ENCODE assay signal across 16 cellular contexts in the genomic region with DNA sequence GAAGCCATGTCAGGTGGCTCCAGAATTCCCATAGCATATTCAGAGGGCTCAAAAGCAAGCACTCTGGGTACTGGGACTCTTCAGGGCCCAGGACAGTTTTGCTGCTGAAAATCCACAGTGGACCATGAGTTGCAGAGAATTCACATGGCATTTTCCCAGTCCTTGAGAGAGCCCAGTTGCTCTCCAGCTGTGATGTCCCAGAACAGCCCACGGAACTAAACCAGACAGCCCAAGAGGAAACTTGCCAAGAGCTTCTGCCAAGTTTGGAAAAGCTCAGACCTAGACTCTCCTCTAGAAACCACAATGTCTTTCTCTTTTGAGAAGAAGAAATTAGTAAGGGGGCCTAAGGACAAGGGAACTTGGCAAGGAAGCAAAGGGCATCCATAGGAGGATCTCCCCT.
A peak's percentile ranks its signal among the peaks of the same experiment; 100 is the strongest.
DNase-seq lines count a peak whose midpoint lies in the region; ATAC-seq, FAIRE-seq and TF ChIP-seq lines count a peak whose summit lies in the region.
"Had no signal": no experiment of that assay in that cellular context is flagged by ENCODE, and none has a peak within 500 bp of the region (broad histone marks: within the 10 kb centered on the region; RNA-seq: fewer than 3 reads in every experiment).

No MANE protein-coding gene starts in this region.

- H3K36me3 Mint-ChIP-seq in activated CD8-positive, alpha-beta T cell treated with anti-CD3 and anti-CD28 coated beads for 36 hours (ENCODE audit: low read depth), result no peaks in the 10 kb centered on the region
- H3K36me3 Mint-ChIP-seq: naive B cell had no signal

- no peaks in the 10 kb centered on the region for H3K4me1 Mint-ChIP-seq in activated CD8-positive, alpha-beta T cell treated with anti-CD3 and anti-CD28 coated beads for 36 hours (ENCODE audit: low read depth)
- H3K4me1 Mint-ChIP-seq: naive B cell had no signal

- H3K27ac Mint-ChIP-seq in activated CD8-positive, alpha-beta T cell treated with anti-CD3 and anti-CD28 coated beads for 36 hours, result no peak overlapping the region
- H3K27ac Mint-ChIP-seq: endodermal cell, naive B cell had no signal

- no peak for FAIRE-seq in kidney (lab: Jason Lieb, UNC)
- FAIRE-seq: bronchial epithelial cell, G401.6, RCC 7860 had no signal

- H3K4me3 ChIP-seq in kidney (ENCODE audit: low read length in 2 of 2) (no peak overlapping the region), skeletal muscle cell (ENCODE audit: low read depth, low read length) (no peak overlapping the region)

- POLR2A ChIA-PET in activated CD8-positive, alpha-beta T cell treated with anti-CD3 and anti-CD28 coated beads for 36 hours (lab: Charles Lee), result interaction anchor here (0.8 kb wide), 1 partner anchor 39 kb away, joined by 3 read pairs; no protein-coding TSS in a partner anchor

- H3K9ac ChIP-seq in kidney (ENCODE audit: low read length in 2 of 2), result no peak overlapping the region

- no peak overlapping the region for H3K27ac ChIP-seq in kidney (ENCODE audit: low read depth in 2 of 2, low read length in 2 of 2)

- no peaks in the 10 kb centered on the region for H3K9me3 ChIP-seq in kidney (ENCODE audit: control insufficient read depth in 1 of 2, low read length in 2 of 2)

- no peak for TF ChIP-seq CTCF in kidney (IDR thresholded peaks at IDR 0.05; ENCODE audit: borderline replicate concordance, extremely low read depth, insufficient read depth)
- TF ChIP-seq CTCF in activated CD8-positive, alpha-beta T cell treated with anti-CD3 and anti-CD28 coated beads for 36 hours (IDR thresholded peaks at IDR 0.05), result no peak
- TF ChIP-seq CTCF in GM20000 (IDR thresholded peaks at IDR 0.05; ENCODE audit: extremely low read depth, missing control alignments), result no peak

- H3K4me1 ChIP-seq in kidney (ENCODE audit: control insufficient read depth in 1 of 2, insufficient read depth in 1 of 2, low read depth in 1 of 2, low read length in 2 of 2), result no peaks in the 10 kb centered on the region

- DNase-seq in LHCN-M2 (ENCODE audit: low read depth), result peak; percentile 52
- peak; percentile 20 for DNase-seq in dedifferentiated amniotic fluid mesenchymal stem cell (ENCODE audit: extremely low spot score)
- DNase-seq in kidney, result peak; percentile 51
- DNase-seq in skeletal muscle cell (ENCODE audit: low read depth), result peak; percentile 78
- DNase-seq in activated CD8-positive, alpha-beta T cell treated with anti-CD3 and anti-CD28 coated beads for 36 hours, result no peak
- DNase-seq in GM20000 (ENCODE audit: low spot score), result no peak
- DNase-seq in dermis blood vessel endothelial cell, result no peak
- DNase-seq in NCI-H774 (lab: John Stamatoyannopoulos, UW), result no peak
- DNase-seq: activated gamma-delta T cell treated with Interleukin-2 at 50 U/mL for 16 hours, endodermal cell, naive B cell, NCI-H1930, NCI-H69 had no signal

- H3K9me3 Mint-ChIP-seq in activated CD8-positive, alpha-beta T cell treated with anti-CD3 and anti-CD28 coated beads for 36 hours, result no peaks in the 10 kb centered on the region
- H3K9me3 Mint-ChIP-seq: endodermal cell had no signal

- H3K27me3 Mint-ChIP-seq in activated CD8-positive, alpha-beta T cell treated with anti-CD3 and anti-CD28 coated beads for 36 hours, result peaks cover 2% of the 10 kb centered on the region

- no peak for ATAC-seq in activated CD8-positive, alpha-beta T cell treated with anti-CD3 and anti-CD28 coated beads for 36 hours

- CTCF ChIA-PET in activated CD8-positive, alpha-beta T cell treated with anti-CD3 and anti-CD28 coated beads for 36 hours (lab: Charles Lee), result no interaction called here

- intact Hi-C loops in kidney (cut with DNase I), result no loop called here
- intact Hi-C loops in activated CD8-positive, alpha-beta T cell treated with anti-CD3 and anti-CD28 coated beads for 36 hours (cut with micrococcal nuclease), result no loop called here

- H3K36me3 ChIP-seq in kidney (ENCODE audit: control insufficient read depth in 1 of 2, insufficient read depth in 2 of 2, low read length in 2 of 2), result no peaks in the 10 kb centered on the region

- no peak overlapping the region for H3K4me3 Mint-ChIP-seq in activated CD8-positive, alpha-beta T cell treated with anti-CD3 and anti-CD28 coated beads for 36 hours
- H3K4me3 Mint-ChIP-seq: endodermal cell had no signal

Comparison
In these comparisons a context has a peak if more than half of its experiments do, and no peak if none do; other contexts are left out.
1. DNase-seq: peak in LHCN-M2 (single experiment), dedifferentiated amniotic fluid mesenchymal stem cell (single experiment), kidney (single experiment) and skeletal muscle cell (single experiment); none in activated CD8-positive, alpha-beta T cell treated with anti-CD3 and anti-CD28 coated beads for 36 hours (single experiment), GM20000 (single experiment), dermis blood vessel endothelial cell (single experiment) and NCI-H774 (single experiment).